ENCODE assay signal across 1 cellular context in the genomic region with DNA sequence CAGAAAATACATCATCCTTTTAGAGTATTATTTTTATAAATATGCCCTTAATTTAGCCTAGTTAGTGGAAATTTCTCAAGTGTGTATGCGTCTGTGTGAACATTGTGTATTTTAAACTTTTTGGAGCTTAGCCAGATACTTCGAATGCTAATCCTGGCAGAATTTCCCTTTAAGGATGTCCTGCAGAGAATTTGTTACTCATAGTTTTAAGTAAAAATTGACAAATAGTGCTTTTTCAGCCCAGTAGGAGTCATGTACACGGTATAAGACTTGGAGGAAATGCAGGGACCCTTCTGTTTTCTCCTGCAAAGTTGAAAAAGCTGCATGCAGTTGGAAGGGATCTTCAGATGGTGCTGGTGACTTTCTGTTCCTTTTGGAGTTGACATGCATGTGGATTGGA.
TF ChIP-seq lines count a peak whose summit lies in the region.

A gene with protein sequence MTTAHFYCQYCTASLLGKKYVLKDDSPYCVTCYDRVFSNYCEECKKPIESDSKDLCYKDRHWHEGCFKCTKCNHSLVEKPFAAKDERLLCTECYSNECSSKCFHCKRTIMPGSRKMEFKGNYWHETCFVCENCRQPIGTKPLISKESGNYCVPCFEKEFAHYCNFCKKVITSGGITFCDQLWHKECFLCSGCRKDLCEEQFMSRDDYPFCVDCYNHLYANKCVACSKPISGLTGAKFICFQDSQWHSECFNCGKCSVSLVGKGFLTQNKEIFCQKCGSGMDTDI (plus strand): TSS at position 243 of the 400 bp plus-strand sequence. CDS start 40,486 bp downstream, outside the sequence.

TF ChIP-seq in GM23338, 12 proteins besides CTCF, POLR2A, EP300 and RAD21 (continued from another document):
- TF ChIP-seq, protein P1, sequence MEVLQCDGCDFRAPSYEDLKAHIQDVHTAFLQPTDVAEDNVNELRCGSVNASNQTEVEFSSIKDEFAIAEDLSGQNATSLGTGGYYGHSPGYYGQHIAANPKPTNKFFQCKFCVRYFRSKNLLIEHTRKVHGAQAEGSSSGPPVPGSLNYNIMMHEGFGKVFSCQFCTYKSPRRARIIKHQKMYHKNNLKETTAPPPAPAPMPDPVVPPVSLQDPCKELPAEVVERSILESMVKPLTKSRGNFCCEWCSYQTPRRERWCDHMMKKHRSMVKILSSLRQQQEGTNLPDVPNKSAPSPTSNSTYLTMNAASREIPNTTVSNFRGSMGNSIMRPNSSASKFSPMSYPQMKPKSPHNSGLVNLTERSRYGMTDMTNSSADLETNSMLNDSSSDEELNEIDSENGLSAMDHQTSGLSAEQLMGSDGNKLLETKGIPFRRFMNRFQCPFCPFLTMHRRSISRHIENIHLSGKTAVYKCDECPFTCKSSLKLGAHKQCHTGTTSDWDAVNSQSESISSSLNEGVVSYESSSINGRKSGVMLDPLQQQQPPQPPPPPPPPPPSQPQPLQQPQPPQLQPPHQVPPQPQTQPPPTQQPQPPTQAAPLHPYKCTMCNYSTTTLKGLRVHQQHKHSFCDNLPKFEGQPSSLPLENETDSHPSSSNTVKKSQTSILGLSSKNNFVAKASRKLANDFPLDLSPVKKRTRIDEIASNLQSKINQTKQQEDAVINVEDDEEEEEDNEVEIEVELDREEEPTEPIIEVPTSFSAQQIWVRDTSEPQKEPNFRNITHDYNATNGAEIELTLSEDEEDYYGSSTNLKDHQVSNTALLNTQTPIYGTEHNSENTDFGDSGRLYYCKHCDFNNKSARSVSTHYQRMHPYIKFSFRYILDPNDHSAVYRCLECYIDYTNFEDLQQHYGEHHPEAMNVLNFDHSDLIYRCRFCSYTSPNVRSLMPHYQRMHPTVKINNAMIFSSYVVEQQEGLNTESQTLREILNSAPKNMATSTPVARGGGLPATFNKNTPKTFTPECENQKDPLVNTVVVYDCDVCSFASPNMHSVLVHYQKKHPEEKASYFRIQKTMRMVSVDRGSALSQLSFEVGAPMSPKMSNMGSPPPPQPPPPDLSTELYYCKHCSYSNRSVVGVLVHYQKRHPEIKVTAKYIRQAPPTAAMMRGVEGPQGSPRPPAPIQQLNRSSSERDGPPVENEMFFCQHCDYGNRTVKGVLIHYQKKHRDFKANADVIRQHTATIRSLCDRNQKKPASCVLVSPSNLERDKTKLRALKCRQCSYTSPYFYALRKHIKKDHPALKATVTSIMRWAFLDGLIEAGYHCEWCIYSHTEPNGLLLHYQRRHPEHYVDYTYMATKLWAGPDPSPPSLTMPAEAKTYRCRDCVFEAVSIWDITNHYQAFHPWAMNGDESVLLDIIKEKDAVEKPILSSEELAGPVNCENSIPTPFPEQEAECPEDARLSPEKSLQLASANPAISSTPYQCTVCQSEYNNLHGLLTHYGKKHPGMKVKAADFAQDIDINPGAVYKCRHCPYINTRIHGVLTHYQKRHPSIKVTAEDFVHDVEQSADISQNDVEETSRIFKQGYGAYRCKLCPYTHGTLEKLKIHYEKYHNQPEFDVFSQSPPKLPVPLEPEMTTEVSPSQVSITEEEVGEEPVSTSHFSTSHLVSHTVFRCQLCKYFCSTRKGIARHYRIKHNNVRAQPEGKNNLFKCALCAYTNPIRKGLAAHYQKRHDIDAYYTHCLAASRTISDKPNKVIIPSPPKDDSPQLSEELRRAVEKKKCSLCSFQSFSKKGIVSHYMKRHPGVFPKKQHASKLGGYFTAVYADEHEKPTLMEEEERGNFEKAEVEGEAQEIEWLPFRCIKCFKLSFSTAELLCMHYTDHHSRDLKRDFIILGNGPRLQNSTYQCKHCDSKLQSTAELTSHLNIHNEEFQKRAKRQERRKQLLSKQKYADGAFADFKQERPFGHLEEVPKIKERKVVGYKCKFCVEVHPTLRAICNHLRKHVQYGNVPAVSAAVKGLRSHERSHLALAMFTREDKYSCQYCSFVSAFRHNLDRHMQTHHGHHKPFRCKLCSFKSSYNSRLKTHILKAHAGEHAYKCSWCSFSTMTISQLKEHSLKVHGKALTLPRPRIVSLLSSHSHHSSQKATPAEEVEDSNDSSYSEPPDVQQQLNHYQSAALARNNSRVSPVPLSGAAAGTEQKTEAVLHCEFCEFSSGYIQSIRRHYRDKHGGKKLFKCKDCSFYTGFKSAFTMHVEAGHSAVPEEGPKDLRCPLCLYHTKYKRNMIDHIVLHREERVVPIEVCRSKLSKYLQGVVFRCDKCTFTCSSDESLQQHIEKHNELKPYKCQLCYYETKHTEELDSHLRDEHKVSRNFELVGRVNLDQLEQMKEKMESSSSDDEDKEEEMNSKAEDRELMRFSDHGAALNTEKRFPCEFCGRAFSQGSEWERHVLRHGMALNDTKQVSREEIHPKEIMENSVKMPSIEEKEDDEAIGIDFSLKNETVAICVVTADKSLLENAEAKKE (CRISPR knock-in tag; IDR thresholded peaks at IDR 0.05), result no peak
- TF ChIP-seq POLR2AphosphoS5 (IDR thresholded peaks at IDR 0.05; ENCODE audit: low read depth) (no peak), EZH2 (IDR thresholded peaks at IDR 0.05; ENCODE audit: low read depth, unreplicated experiment) (no peak), ZNF331 (CRISPR knock-in tag; IDR thresholded peaks at IDR 0.05; ENCODE audit: low read depth) (no peak), JUNB (IDR thresholded peaks at IDR 0.05; ENCODE audit: unreplicated experiment) (no peak), ZNF114 (CRISPR knock-in tag; IDR thresholded peaks at IDR 0.05) (no peak), CREB1 (CRISPR knock-in tag; IDR thresholded peaks at IDR 0.05; ENCODE audit: low read depth) (no peak), EZH2phosphoT487 (IDR thresholded peaks at IDR 0.05; ENCODE audit: unreplicated experiment) (no peak), NANOG (IDR thresholded peaks at IDR 0.05; ENCODE audit: borderline replicate concordance) (no peak)
- TF ChIP-seq, protein P2, sequence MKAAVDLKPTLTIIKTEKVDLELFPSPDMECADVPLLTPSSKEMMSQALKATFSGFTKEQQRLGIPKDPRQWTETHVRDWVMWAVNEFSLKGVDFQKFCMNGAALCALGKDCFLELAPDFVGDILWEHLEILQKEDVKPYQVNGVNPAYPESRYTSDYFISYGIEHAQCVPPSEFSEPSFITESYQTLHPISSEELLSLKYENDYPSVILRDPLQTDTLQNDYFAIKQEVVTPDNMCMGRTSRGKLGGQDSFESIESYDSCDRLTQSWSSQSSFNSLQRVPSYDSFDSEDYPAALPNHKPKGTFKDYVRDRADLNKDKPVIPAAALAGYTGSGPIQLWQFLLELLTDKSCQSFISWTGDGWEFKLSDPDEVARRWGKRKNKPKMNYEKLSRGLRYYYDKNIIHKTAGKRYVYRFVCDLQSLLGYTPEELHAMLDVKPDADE (IDR thresholded peaks at IDR 0.05), result no peak
- TF ChIP-seq, protein P3, sequence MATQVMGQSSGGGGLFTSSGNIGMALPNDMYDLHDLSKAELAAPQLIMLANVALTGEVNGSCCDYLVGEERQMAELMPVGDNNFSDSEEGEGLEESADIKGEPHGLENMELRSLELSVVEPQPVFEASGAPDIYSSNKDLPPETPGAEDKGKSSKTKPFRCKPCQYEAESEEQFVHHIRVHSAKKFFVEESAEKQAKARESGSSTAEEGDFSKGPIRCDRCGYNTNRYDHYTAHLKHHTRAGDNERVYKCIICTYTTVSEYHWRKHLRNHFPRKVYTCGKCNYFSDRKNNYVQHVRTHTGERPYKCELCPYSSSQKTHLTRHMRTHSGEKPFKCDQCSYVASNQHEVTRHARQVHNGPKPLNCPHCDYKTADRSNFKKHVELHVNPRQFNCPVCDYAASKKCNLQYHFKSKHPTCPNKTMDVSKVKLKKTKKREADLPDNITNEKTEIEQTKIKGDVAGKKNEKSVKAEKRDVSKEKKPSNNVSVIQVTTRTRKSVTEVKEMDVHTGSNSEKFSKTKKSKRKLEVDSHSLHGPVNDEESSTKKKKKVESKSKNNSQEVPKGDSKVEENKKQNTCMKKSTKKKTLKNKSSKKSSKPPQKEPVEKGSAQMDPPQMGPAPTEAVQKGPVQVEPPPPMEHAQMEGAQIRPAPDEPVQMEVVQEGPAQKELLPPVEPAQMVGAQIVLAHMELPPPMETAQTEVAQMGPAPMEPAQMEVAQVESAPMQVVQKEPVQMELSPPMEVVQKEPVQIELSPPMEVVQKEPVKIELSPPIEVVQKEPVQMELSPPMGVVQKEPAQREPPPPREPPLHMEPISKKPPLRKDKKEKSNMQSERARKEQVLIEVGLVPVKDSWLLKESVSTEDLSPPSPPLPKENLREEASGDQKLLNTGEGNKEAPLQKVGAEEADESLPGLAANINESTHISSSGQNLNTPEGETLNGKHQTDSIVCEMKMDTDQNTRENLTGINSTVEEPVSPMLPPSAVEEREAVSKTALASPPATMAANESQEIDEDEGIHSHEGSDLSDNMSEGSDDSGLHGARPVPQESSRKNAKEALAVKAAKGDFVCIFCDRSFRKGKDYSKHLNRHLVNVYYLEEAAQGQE (IDR thresholded peaks at IDR 0.05; ENCODE audit: unreplicated experiment), result no peak
